In genomic region chr1:9890224-9890731, GRCh38 we compare ENCODE assay signal across 9 cellular contexts. TPM values are rescaled to one million over a fixed set of nuclear protein-coding genes. Genes with fewer than 3 reads are reported as not detected.
DNase-seq lines count a peak whose midpoint lies in the region; ATAC-seq, FAIRE-seq and TF ChIP-seq lines count a peak whose summit lies in the region.
"Had no signal": no experiment of that assay in that cellular context is flagged by ENCODE, and none has a peak within 500 bp of the region (broad histone marks: within the 10 kb centered on the region; RNA-seq: fewer than 3 reads in every experiment).

No MANE protein-coding gene starts in this region.

- no peak for FAIRE-seq in keratinocyte (lab: Jason Lieb, UNC)

- dilution Hi-C loops in keratinocyte (cut with MboI; ENCODE audit: extremely low pct_ligation_motif_present, low sequenced_read_pairs) = loop anchor here (25.0 kb wide), 1 partner anchor 103 kb away; no protein-coding TSS in a partner anchor

- peaks cover 6% of the 10 kb centered on the region for H3K9me1 ChIP-seq in keratinocyte (ENCODE audit: control insufficient read depth, extremely low read depth, insufficient read depth, low read length)

- TF ChIP-seq CTCF in keratinocyte (optimal IDR thresholded peaks at IDR 0.05 in 1 of 3, IDR thresholded peaks at IDR 0.05 in 1 of 3, conservative IDR thresholded peaks at IDR 0.05 in 1 of 3; ENCODE audit: extremely low read depth in 1 of 3, insufficient read depth in 2 of 3, low read length in 3 of 3) (peak in 1 of 3 experiments; percentile 10), vagina (IDR thresholded peaks at IDR 0.05) (no peak), coronary artery (IDR thresholded peaks at IDR 0.05) (no peak)

- peaks cover 7 to 18% of the 10 kb centered on the region in 2 experiments for H3K36me3 ChIP-seq in keratinocyte (ENCODE audit: control insufficient read depth in 2 of 2, extremely low read depth in 1 of 2, insufficient read depth in 2 of 2, low read length in 2 of 2)
- H3K36me3 ChIP-seq in vagina = no peaks in the 10 kb centered on the region

- peaks cover 27% of the 10 kb centered on the region for H3K79me2 ChIP-seq in keratinocyte (ENCODE audit: control insufficient read depth, insufficient read depth, low read length)

- peak overlapping the region in 2 of 3 experiments; percentile 32 to 37 for H3K4me3 ChIP-seq in keratinocyte (ENCODE audit: control insufficient read depth in 2 of 3, extremely low read depth in 1 of 3, insufficient read depth in 2 of 3, low read depth in 1 of 3, low read length in 3 of 3)
- no peak overlapping the region for H3K4me3 ChIP-seq in vagina
- no peak overlapping the region for H3K4me3 ChIP-seq in coronary artery

- peak overlapping the region; percentile 82 for H3K27ac ChIP-seq in keratinocyte (ENCODE audit: control insufficient read depth, insufficient read depth, low read length)
- H3K27ac ChIP-seq in vagina = peak overlapping the region; percentile 82
- H3K27ac ChIP-seq in coronary artery = peak overlapping the region in 1 of 2 donors; percentile 13
- H3K27ac ChIP-seq: C4-2B had no signal

- intact Hi-C loops in Right ventricle myocardium superior (cut with DNase I) (no loop called here), cardiac septum (cut with DNase I) (no loop called here), vagina (cut with DNase I) (no loop called here)

- peak overlapping the region; percentile 88 for H3K4me2 ChIP-seq in keratinocyte (ENCODE audit: control insufficient read depth, extremely low read depth, insufficient read depth, low read depth, low read length)

- no peak overlapping the region for H2AFZ ChIP-seq in keratinocyte (ENCODE audit: control insufficient read depth, low read length)

- no peaks in the 10 kb centered on the region for H3K27me3 ChIP-seq in keratinocyte (ENCODE audit: control insufficient read depth, extremely low read depth, insufficient read depth, low read length)
- no peaks in the 10 kb centered on the region for H3K27me3 ChIP-seq in vagina

- H3K9me3 ChIP-seq in keratinocyte (ENCODE audit: control insufficient read depth, low read depth, low read length) (no peaks in the 10 kb centered on the region), vagina (no peaks in the 10 kb centered on the region)

- DNase-seq in Right ventricle myocardium superior = peak; percentile 75
- no peak for DNase-seq in cardiac septum (ENCODE audit: low spot score)
- peak; percentile 91 for DNase-seq in amniotic epithelial cell (ENCODE audit: low read depth)
- peak; percentile 98 for DNase-seq in keratinocyte (ENCODE audit: low read depth, low spot score)
- DNase-seq in vagina (ENCODE audit: extremely low spot score in 2 of 2) = no peak
- no peak for DNase-seq in activated T-cell treated with anti-CD3 and anti-CD28 coated beads for 4 hours
- no peak for DNase-seq in activated CD8-positive, alpha-beta memory T cell treated with anti-CD3 and anti-CD28 coated beads for 24 hours
- DNase-seq in coronary artery (ENCODE audit: low spot score) = no peak

- peak; percentile 12 for ATAC-seq in Right ventricle myocardium superior (ENCODE audit: poor library complexity)

- H3K9ac ChIP-seq in keratinocyte (ENCODE audit: control insufficient read depth, extremely low read depth, insufficient read depth, low read length) = peak overlapping the region; percentile 64

- H3K4me1 ChIP-seq in keratinocyte (ENCODE audit: control insufficient read depth, extremely low read depth, insufficient read depth, low read length) (peaks cover 66% of the 10 kb centered on the region), vagina (peaks cover 32% of the 10 kb centered on the region)

- H4K20me1 ChIP-seq in keratinocyte (ENCODE audit: control insufficient read depth, extremely low read depth, insufficient read depth, low read length) = no peaks in the 10 kb centered on the region

- no peak for TF ChIP-seq POLR2A in vagina (IDR thresholded peaks at IDR 0.05)

RNA-seq across cellular contexts. Expression of gene CTNNBIP1, which starts 19.8 kb away (rescaled TPM):
- total RNA-seq in Right ventricle myocardium superior (58.1 TPM), cardiac septum (19.3 TPM), vagina (44.7 TPM)
- polyA plus RNA-seq in keratinocyte = 92.3 to 149 TPM (median 93.3 TPM) in 3 replicates
- polyA plus RNA-seq in keratinocyte (2011; ENCODE audit: low read depth) = 96.7 TPM
- polyA plus RNA-seq in keratinocyte (2011; cell fraction: cytosol; rRNA removed) = 70.9 and 118 TPM in 2 replicates
- polyA plus RNA-seq in keratinocyte (2011; cell fraction: nucleus; rRNA removed) = 34.7 and 38.3 TPM in 2 replicates
- polyA plus RNA-seq in keratinocyte (2012; ENCODE audit: low replicate concordance) = 108 and 142 TPM in 2 replicates
- polyA minus RNA-seq in keratinocyte = 84.4 to 135 TPM (median 92.0 TPM) in 3 replicates
- polyA minus RNA-seq in keratinocyte (2011; cell fraction: cytosol; rRNA and poly(A)+ RNA removed) = 118 TPM
- polyA minus RNA-seq in keratinocyte (2011; cell fraction: nucleus; rRNA and poly(A)+ RNA removed) = 11.9 and 21.5 TPM in 2 replicates

RNA-seq across cellular contexts. Expression of gene LZIC, which starts 52.9 kb away (rescaled TPM):
- total RNA-seq in Right ventricle myocardium superior = 33.2 TPM
- 29.7 TPM for total RNA-seq in cardiac septum
- polyA plus RNA-seq in keratinocyte = 15.2 to 22.5 TPM (median 21.9 TPM) in 3 replicates
- polyA plus RNA-seq in keratinocyte (2011; ENCODE audit: low read depth) = 122 TPM
- polyA plus RNA-seq in keratinocyte (2011; cell fraction: cytosol; rRNA removed) = 17.4 and 29.2 TPM in 2 replicates
- polyA plus RNA-seq in keratinocyte (2011; cell fraction: nucleus; rRNA removed) = 8.3 and 12.0 TPM in 2 replicates
- polyA plus RNA-seq in keratinocyte (2012; ENCODE audit: low replicate concordance) = 25.1 and 38.4 TPM in 2 replicates
- 5.8 to 19.2 TPM (median 8.9 TPM) in 3 replicates for polyA minus RNA-seq in keratinocyte
- polyA minus RNA-seq in keratinocyte (2011; cell fraction: cytosol; rRNA and poly(A)+ RNA removed) = 8.1 TPM
- 5.9 and 10.9 TPM in 2 replicates for polyA minus RNA-seq in keratinocyte (2011; cell fraction: nucleus; rRNA and poly(A)+ RNA removed)
- total RNA-seq in vagina = 16.5 TPM

RNA-seq across cellular contexts. Expression of gene NMNAT1, which starts 53.0 kb away (rescaled TPM):
- total RNA-seq in Right ventricle myocardium superior (22.9 TPM), cardiac septum (18.5 TPM), vagina (7.6 TPM)
- 11.7 to 16.3 TPM (median 16.2 TPM) in 3 replicates for polyA plus RNA-seq in keratinocyte
- polyA plus RNA-seq in keratinocyte (2011; ENCODE audit: low read depth) = 7.0 TPM
- polyA plus RNA-seq in keratinocyte (2011; cell fraction: cytosol; rRNA removed) = 11.5 and 18.5 TPM in 2 replicates
- polyA plus RNA-seq in keratinocyte (2011; cell fraction: nucleus; rRNA removed) = 13.6 and 14.4 TPM in 2 replicates
- polyA plus RNA-seq in keratinocyte (2012; ENCODE audit: low replicate concordance) = 10.8 and 11.9 TPM in 2 replicates
- polyA minus RNA-seq in keratinocyte = 5.8 to 9.3 TPM (median 7.4 TPM) in 3 replicates
- polyA minus RNA-seq in keratinocyte (2011; cell fraction: cytosol; rRNA and poly(A)+ RNA removed) = 10.0 TPM
- 8.1 and 17.9 TPM in 2 replicates for polyA minus RNA-seq in keratinocyte (2011; cell fraction: nucleus; rRNA and poly(A)+ RNA removed)

Comparison
In these comparisons a context has a peak if more than half of its experiments do, and no peak if none do; other contexts are left out.
1. DNase-seq: peak in Right ventricle myocardium superior (single experiment), amniotic epithelial cell (single experiment) and keratinocyte (single experiment); none in cardiac septum (single experiment), vagina (0 of 2), activated T-cell treated with anti-CD3 and anti-CD28 coated beads for 4 hours (single experiment), activated CD8-positive, alpha-beta memory T cell treated with anti-CD3 and anti-CD28 coated beads for 24 hours (single experiment) and coronary artery (single experiment).
2. H3K4me3 ChIP-seq: peak in keratinocyte (2 of 3); none in vagina (0 of 2) and coronary artery (single experiment).